ENCODE assay signal across 16 cellular contexts in the genomic region with DNA sequence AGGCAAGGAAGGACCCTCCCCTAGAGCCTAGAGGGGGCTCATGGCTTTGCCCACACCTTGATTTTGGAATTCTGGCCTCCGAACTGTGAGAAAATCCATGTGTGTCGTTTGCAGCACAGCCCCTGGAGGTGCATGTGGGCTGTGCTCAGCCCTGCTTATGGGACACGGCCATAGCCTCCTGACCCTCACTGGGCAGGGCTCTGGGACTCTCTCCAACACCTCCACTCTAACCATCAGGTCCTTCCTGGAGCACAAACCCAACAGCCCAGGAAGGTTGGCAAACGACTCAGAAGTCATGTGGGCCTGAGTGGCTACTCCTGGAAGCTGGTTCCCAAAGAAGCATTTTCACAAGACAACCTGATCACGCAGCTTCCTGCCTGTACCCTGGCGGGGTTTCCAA.
"Had no signal": no experiment of that assay in that cellular context is flagged by ENCODE, and none has a peak within 500 bp of the region (broad histone marks: within the 10 kb centered on the region; RNA-seq: fewer than 3 reads in every experiment).

No MANE protein-coding gene starts in this region.

- H3K4me3 Mint-ChIP-seq: neural progenitor cell, type B pancreatic cell had no signal

- H3K9me3 Mint-ChIP-seq: naive thymus-derived CD8-positive, alpha-beta T cell; neural progenitor cell; type B pancreatic cell had no signal

- H3K36me3 ChIP-seq: neural progenitor cell, vagina had no signal

- H3K36me3 Mint-ChIP-seq: naive thymus-derived CD8-positive, alpha-beta T cell; neural progenitor cell; type B pancreatic cell had no signal

- H3K4me1 ChIP-seq: foreskin keratinocyte, parathyroid adenoma, vagina had no signal

- H3K4me3 ChIP-seq: hepatocyte, mucosa of descending colon, neural progenitor cell, vagina had no signal

- H3K27ac ChIP-seq: foreskin keratinocyte, hepatocyte, neural progenitor cell, parathyroid adenoma, vagina had no signal

- H3K9ac ChIP-seq: neural progenitor cell, parathyroid adenoma had no signal

- H3K27me3 ChIP-seq: foreskin keratinocyte, hepatocyte, neural progenitor cell, vagina had no signal

- H3K9me3 ChIP-seq: mucosa of descending colon, vagina had no signal

- DNase-seq: central memory CD4-positive, alpha-beta T cell; erythroblast; foreskin keratinocyte; head of caudate nucleus; left colon; occipital lobe; stimulated activated CD4-positive, alpha-beta T cell treated with anti-CD3 and anti-CD28 coated beads, Interleukin-12 subunit alpha, Interleukin-12 subunit beta, amount 100 ng/mL, for 4 hours; stimulated activated naive CD4-positive, alpha-beta T cell treated with Interleukin-2 at 50 U/mL for 16 hours had no signal

- H2AFZ ChIP-seq: hepatocyte, neural progenitor cell, parathyroid adenoma had no signal

- H3K4me2 ChIP-seq: hepatocyte, neural progenitor cell had no signal

- ATAC-seq: foreskin keratinocyte; left colon; mucosa of descending colon; naive thymus-derived CD8-positive, alpha-beta T cell; sciatic nerve had no signal

- H3K27ac Mint-ChIP-seq: naive thymus-derived CD8-positive, alpha-beta T cell; type B pancreatic cell had no signal
